17 cellular contexts compared by ENCODE assay signal in genomic region chr22:23752750-23753149, GRCh38. TPM values are rescaled to one million over a fixed set of nuclear protein-coding genes. Genes with fewer than 3 reads are reported as not detected.
A peak's percentile ranks its signal among the peaks of the same experiment; 100 is the strongest.
DNase-seq lines count a peak whose midpoint lies in the region; ATAC-seq, FAIRE-seq and TF ChIP-seq lines count a peak whose summit lies in the region.
"Had no signal": no experiment of that assay in that cellular context is flagged by ENCODE, and none has a peak within 500 bp of the region (broad histone marks: within the 10 kb centered on the region; RNA-seq: fewer than 3 reads in every experiment).

No MANE protein-coding gene starts in this region.

- H3K27ac Mint-ChIP-seq in GM23338 (no peak overlapping the region), osteocyte (ENCODE audit: unreplicated experiment) (no peak overlapping the region)
- H3K27ac Mint-ChIP-seq in activated naive CD8-positive, alpha-beta T cell treated with anti-CD3 and anti-CD28 coated beads, Interleukin-2, amount 50 U/mL, for 24 hours: peak overlapping the region; percentile 53

- H3K4me3 ChIP-seq in GM06990 (replicated peaks; ENCODE audit: low read depth, low read length): peak overlapping the region; percentile 8; the same call in 1 of the 2 replicates
- no peak overlapping the region for H3K4me3 ChIP-seq in GM23338
- H3K4me3 ChIP-seq: heart right ventricle had no signal

- H3K27me3 ChIP-seq in GM06990 (replicated peaks; ENCODE audit: control insufficient read depth, insufficient read depth, low read length) (no peaks in the 10 kb centered on the region), GM23338 (ENCODE audit: insufficient read depth) (no peaks in the 10 kb centered on the region)
- H3K27me3 ChIP-seq: heart right ventricle had no signal

- H3F3A ChIP-seq in GM23338 (replicated peaks; ENCODE audit: low read depth): 0 out of 2 replicates have a peak, but pooled peaks cover 5% of the 10 kb centered on the region

- H3K79me2 ChIP-seq in GM23338 (replicated peaks; ENCODE audit: insufficient read depth): no peaks in the 10 kb centered on the region; the same call in 1 of the 2 replicates

- DNase-seq in GM06990 (ENCODE audit: extremely low read depth, insufficient read length) (no peak), GM23338 (ENCODE audit: low spot score) (no peak), osteocyte (ENCODE audit: extremely low spot score, unreplicated experiment) (no peak), frontal cortex (ENCODE audit: low spot score in 2 of 2) (no peak), activated T-cell treated with anti-CD3 and anti-CD28 coated beads for 4 hours (no peak)
- DNase-seq in activated naive CD8-positive, alpha-beta T cell treated with anti-CD3 and anti-CD28 coated beads, Interleukin-2, amount 50 U/mL, for 24 hours: no peak
- no peak for DNase-seq in stimulated activated CD8-positive, alpha-beta memory T cell treated with anti-CD3 and anti-CD28 coated beads, Interleukin-4, amount 100 ng/mL, for 48 hours
- DNase-seq: heart right ventricle; kidney glomerular epithelial cell; NCI-H187 treated with DMSO at 0.1 percent for 48 hours; NCI-H526; stimulated activated CD4-positive, alpha-beta T cell treated with anti-CD3 and anti-CD28 coated beads, Interleukin-4, amount 100 ng/mL, for 4 hours; stimulated activated naive CD4-positive, alpha-beta T cell treated with Interleukin-2 at 50 U/mL for 16 hours; T-helper 9 cell had no signal

- H3K4me2 ChIP-seq in GM23338: no peak overlapping the region

- H3K36me3 Mint-ChIP-seq in GM23338 (ENCODE audit: low read depth) (no peaks in the 10 kb centered on the region), osteocyte (ENCODE audit: unreplicated experiment) (no peaks in the 10 kb centered on the region)
- no peaks in the 10 kb centered on the region for H3K36me3 Mint-ChIP-seq in activated naive CD8-positive, alpha-beta T cell treated with anti-CD3 and anti-CD28 coated beads, Interleukin-2, amount 50 U/mL, for 24 hours (ENCODE audit: low read depth)

- H3K9me3 Mint-ChIP-seq in GM23338 (no peaks in the 10 kb centered on the region), osteocyte (ENCODE audit: unreplicated experiment) (no peaks in the 10 kb centered on the region)
- no peaks in the 10 kb centered on the region for H3K9me3 Mint-ChIP-seq in activated naive CD8-positive, alpha-beta T cell treated with anti-CD3 and anti-CD28 coated beads, Interleukin-2, amount 50 U/mL, for 24 hours

- H3K9me2 ChIP-seq in GM23338 (ENCODE audit: insufficient read depth): no peaks in the 10 kb centered on the region

- H2AFZ ChIP-seq in GM23338: no peak overlapping the region

- H3K4me3 Mint-ChIP-seq in GM23338 (peak overlapping the region; percentile 42; the same call in 2 of the 3 replicates), osteocyte (ENCODE audit: unreplicated experiment) (peak overlapping the region; percentile 33)
- H3K4me3 Mint-ChIP-seq in activated naive CD8-positive, alpha-beta T cell treated with anti-CD3 and anti-CD28 coated beads, Interleukin-2, amount 50 U/mL, for 24 hours: peak overlapping the region; percentile 76

- H3K27ac ChIP-seq in GM23338 (ENCODE audit: low read depth): no peak overlapping the region
- H3K27ac ChIP-seq: epithelial cell of prostate, heart right ventricle had no signal

- H3K4me1 Mint-ChIP-seq in GM23338 (peaks cover 34% of the 10 kb centered on the region), osteocyte (ENCODE audit: unreplicated experiment) (peaks cover 15% of the 10 kb centered on the region)
- peaks cover 18% of the 10 kb centered on the region for H3K4me1 Mint-ChIP-seq in activated naive CD8-positive, alpha-beta T cell treated with anti-CD3 and anti-CD28 coated beads, Interleukin-2, amount 50 U/mL, for 24 hours

- H3K4me1 ChIP-seq in GM23338 (ENCODE audit: insufficient read depth): peaks cover 18% of the 10 kb centered on the region

- no peaks in the 10 kb centered on the region for H4K20me1 ChIP-seq in GM23338 (replicated peaks; ENCODE audit: insufficient read depth)

- ATAC-seq in GM23338: no peak
- no peak for ATAC-seq in activated naive CD8-positive, alpha-beta T cell treated with anti-CD3 and anti-CD28 coated beads, Interleukin-2, amount 50 U/mL, for 24 hours
- ATAC-seq: sciatic nerve had no signal

- FAIRE-seq in frontal cortex (lab: Jason Lieb, UNC): no peak

- H3K27me3 Mint-ChIP-seq in GM23338 (ENCODE audit: insufficient read depth, low read depth, poor library complexity): peaks cover 15% of the 10 kb centered on the region
- no peaks in the 10 kb centered on the region for H3K27me3 Mint-ChIP-seq in activated naive CD8-positive, alpha-beta T cell treated with anti-CD3 and anti-CD28 coated beads, Interleukin-2, amount 50 U/mL, for 24 hours
- H3K27me3 Mint-ChIP-seq in osteocyte (ENCODE audit: unreplicated experiment): no peaks in the 10 kb centered on the region

- H3K36me3 ChIP-seq in GM06990 (ENCODE audit: control insufficient read depth, insufficient read depth, low read length) (no peaks in the 10 kb centered on the region), GM23338 (ENCODE audit: insufficient read depth) (no peaks in the 10 kb centered on the region)
- H3K36me3 ChIP-seq: heart right ventricle had no signal

- TF ChIP-seq CTCF in GM06990 (IDR thresholded peaks at IDR 0.05; ENCODE audit: insufficient read depth, low read length, poor library complexity, severe bottlenecking) (no peak), GM23338 (conservative IDR thresholded peaks at IDR 0.05; ENCODE audit: low read depth in 2 of 2) (no peak), osteocyte (IDR thresholded peaks at IDR 0.05) (no peak)

TF ChIP-seq in GM23338, 12 proteins besides CTCF, POLR2A, EP300 and RAD21 (continues in another document):
- TF ChIP-seq NANOG (IDR thresholded peaks at IDR 0.05; ENCODE audit: borderline replicate concordance): no peak
- TF ChIP-seq CREB1 (CRISPR knock-in tag; IDR thresholded peaks at IDR 0.05; ENCODE audit: low read depth): no peak
- TF ChIP-seq EZH2phosphoT487 (IDR thresholded peaks at IDR 0.05; ENCODE audit: unreplicated experiment): no peak
- no peak for TF ChIP-seq ZNF331 (CRISPR knock-in tag; IDR thresholded peaks at IDR 0.05; ENCODE audit: low read depth)
- no peak for TF ChIP-seq ETS1 (IDR thresholded peaks at IDR 0.05)
- no peak for TF ChIP-seq STAT1 (IDR thresholded peaks at IDR 0.05; ENCODE audit: unreplicated experiment)
- TF ChIP-seq REST (IDR thresholded peaks at IDR 0.05; ENCODE audit: unreplicated experiment): no peak
- no peak for TF ChIP-seq POLR2AphosphoS5 (IDR thresholded peaks at IDR 0.05; ENCODE audit: low read depth)

RNA-seq across cellular contexts. Expression of gene VPREB3, which starts 1.5 kb away (rescaled TPM):
- total RNA-seq in GM23338 (2014; rRNA removed; shearing (Covaris generic)): not detected in 2 replicates
- polyA plus RNA-seq in GM23338 (2016; fragmentation: Nextera tagmentation; extraction: Ambion mirVana): 1.1 and 2.1 TPM in 2 replicates
- total RNA-seq in osteocyte (not detected in 2 replicates), frontal cortex (not detected)
- total RNA-seq: activated CD8-positive, alpha-beta memory T cell treated with anti-CD3 and anti-CD28 coated beads for 36 hours; sciatic nerve had no signal

RNA-seq across cellular contexts. Expression of gene ZNF70, which starts 1.8 kb away (rescaled TPM):
- total RNA-seq in GM23338 (2014; rRNA removed; shearing (Covaris generic)): 2.6 TPM in 2 replicates
- 0.19 and 0.45 TPM in 2 replicates for polyA plus RNA-seq in GM23338 (2016; fragmentation: Nextera tagmentation; extraction: Ambion mirVana)
- total RNA-seq in osteocyte (12.5 TPM in 2 replicates), frontal cortex (3.7 TPM)

RNA-seq across cellular contexts. Expression of gene C22orf15, which starts 10.0 kb away (rescaled TPM):
- 3.6 and 5.7 TPM in 2 replicates for total RNA-seq in GM23338 (2014; rRNA removed; shearing (Covaris generic))
- polyA plus RNA-seq in GM23338 (2016; fragmentation: Nextera tagmentation; extraction: Ambion mirVana): 9.3 and 10.1 TPM in 2 replicates
- total RNA-seq in osteocyte (not detected in 2 replicates), frontal cortex (not detected)
- total RNA-seq: heart right ventricle had no signal

RNA-seq across cellular contexts. Expression of gene CHCHD10, which starts 15.0 kb away (rescaled TPM):
- 1.2 and 11.4 TPM in 2 replicates for total RNA-seq in GM23338 (2014; rRNA removed; shearing (Covaris generic))
- 101 and 113 TPM in 2 replicates for polyA plus RNA-seq in GM23338 (2016; fragmentation: Nextera tagmentation; extraction: Ambion mirVana)
- total RNA-seq in osteocyte: 30.6 and 34.0 TPM in 2 replicates
- 5.3 TPM for total RNA-seq in frontal cortex

RNA-seq across cellular contexts. Expression of gene MMP11, which starts 19.9 kb away (rescaled TPM):
- total RNA-seq in GM23338 (2014; rRNA removed; shearing (Covaris generic)): 12.1 and 17.4 TPM in 2 replicates
- 4.9 and 5.3 TPM in 2 replicates for polyA plus RNA-seq in GM23338 (2016; fragmentation: Nextera tagmentation; extraction: Ambion mirVana)
- total RNA-seq in osteocyte (72.5 and 76.5 TPM in 2 replicates), frontal cortex (18.8 TPM)
